8 cellular contexts compared by ENCODE assay signal in the genomic region with DNA sequence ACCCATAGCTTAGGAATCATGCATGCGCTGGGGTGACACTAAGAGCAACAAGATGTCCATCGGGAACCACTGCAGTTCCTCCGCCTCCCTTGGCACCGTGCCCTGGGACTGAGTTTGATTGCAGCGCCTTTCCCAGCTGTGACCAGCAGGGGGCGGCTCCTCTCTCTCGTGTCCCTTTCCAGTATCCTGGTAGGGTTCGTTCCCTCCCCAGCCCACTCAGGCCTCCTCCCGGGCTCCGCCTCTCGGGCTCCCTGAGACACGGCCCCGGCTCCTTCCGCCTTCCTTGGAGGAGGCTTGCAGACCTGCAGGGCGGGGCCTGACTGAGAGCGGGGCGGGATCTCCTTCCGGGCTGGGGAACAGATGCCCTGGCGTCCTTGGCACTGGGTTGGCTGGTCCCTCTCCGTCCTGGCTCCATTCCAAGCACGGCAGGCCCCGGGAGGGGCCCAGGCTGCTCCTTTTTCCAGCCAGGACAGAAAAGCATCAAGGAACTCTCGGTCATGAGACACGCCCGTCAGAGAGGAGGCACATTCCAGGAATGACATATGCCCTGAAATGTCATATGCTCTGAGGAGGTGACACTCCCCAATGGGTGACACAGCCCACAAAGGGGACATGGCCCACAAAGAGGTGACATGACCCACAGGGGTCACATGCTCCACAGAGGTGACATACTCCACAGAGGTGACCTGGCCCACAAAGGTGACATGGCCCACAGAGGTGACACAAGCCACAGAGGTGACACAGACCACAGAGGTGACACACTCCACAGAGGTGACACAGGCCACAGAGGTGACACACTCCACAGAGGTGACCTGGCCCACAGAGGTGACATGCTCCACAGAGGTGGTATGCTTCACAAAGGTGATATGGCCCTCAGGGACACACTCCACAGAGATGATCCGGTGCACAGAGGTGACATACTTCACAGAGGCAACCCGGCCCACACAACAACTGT.
DNase-seq lines count a peak whose midpoint lies in the region; ATAC-seq and TF ChIP-seq lines count a peak whose summit lies in the region.

No MANE protein-coding gene starts in this region.

- peak; percentile 90 for DNase-seq in AG09319 (ENCODE audit: extremely low read depth, low read depth)
- DNase-seq in NCI-H128 (lab: John Stamatoyannopoulos, UW; ENCODE audit: unreplicated experiment): peak; percentile 56
- peak; percentile 60 to 69 (median 61) for DNase-seq in T-helper 17 cell
- DNase-seq in amygdala (lab: John Stamatoyannopoulos, UW): peak; percentile 27 to 93 (median 72)
- DNase-seq in left ventricle myocardium inferior: peak; percentile 96
- peak; percentile 87 for DNase-seq in progenitor cell of endocrine pancreas (ENCODE audit: low spot score, unreplicated experiment)
- DNase-seq in upper lobe of right lung: peak; percentile 99

- ATAC-seq in GM19455 (IDR thresholded peaks at IDR 0.05; ENCODE audit: unreplicated experiment): peak; percentile 60
- ATAC-seq in T-helper 17 cell: peak; percentile 59
- peak; percentile 96 for ATAC-seq in upper lobe of right lung

- H3K27me3 ChIP-seq in left ventricle myocardium inferior (ENCODE audit: low read depth) (no peaks in the 10 kb centered on the region), upper lobe of right lung (no peaks in the 10 kb centered on the region)

- no peaks in the 10 kb centered on the region for H3K9me3 Mint-ChIP-seq in progenitor cell of endocrine pancreas (ENCODE audit: low read depth)

- H3K4me3 Mint-ChIP-seq in T-helper 17 cell (peak overlapping the region; percentile 80), progenitor cell of endocrine pancreas (ENCODE audit: low read depth) (peak overlapping the region; percentile 40)

- H3K36me3 Mint-ChIP-seq in T-helper 17 cell (ENCODE audit: low read depth): no peaks in the 10 kb centered on the region
- H3K36me3 Mint-ChIP-seq in progenitor cell of endocrine pancreas (ENCODE audit: insufficient read depth): no peaks in the 10 kb centered on the region

- H3K4me1 ChIP-seq in left ventricle myocardium inferior (peaks cover 51% of the 10 kb centered on the region), upper lobe of right lung (peaks cover 32% of the 10 kb centered on the region)

- peak; percentile 94 for TF ChIP-seq CTCF in AG09319 (IDR thresholded peaks at IDR 0.05; ENCODE audit: low read depth, low read length)
- peak; percentile 94 for TF ChIP-seq CTCF in left ventricle myocardium inferior (IDR thresholded peaks at IDR 0.05; ENCODE audit: borderline replicate concordance)
- peak; percentile 94 for TF ChIP-seq CTCF in progenitor cell of endocrine pancreas (IDR thresholded peaks at IDR 0.05; ENCODE audit: unreplicated experiment)
- peak; percentile 95 for TF ChIP-seq CTCF in upper lobe of right lung (IDR thresholded peaks at IDR 0.05)

- peak overlapping the region; percentile 91 for H3K27ac Mint-ChIP-seq in T-helper 17 cell
- H3K27ac Mint-ChIP-seq in progenitor cell of endocrine pancreas: no peak overlapping the region

- peak overlapping the region; percentile 54 for H3K4me3 ChIP-seq in left ventricle myocardium inferior
- H3K4me3 ChIP-seq in upper lobe of right lung: peak overlapping the region; percentile 17

- H3K27me3 Mint-ChIP-seq in T-helper 17 cell (no peaks in the 10 kb centered on the region), progenitor cell of endocrine pancreas (peaks cover 32% of the 10 kb centered on the region)

- H3K27ac ChIP-seq in left ventricle myocardium inferior (replicated peaks) (peak overlapping the region; percentile 90), upper lobe of right lung (peak overlapping the region; percentile 68)

- H3K36me3 ChIP-seq in left ventricle myocardium inferior: no peaks in the 10 kb centered on the region
- no peaks in the 10 kb centered on the region for H3K36me3 ChIP-seq in upper lobe of right lung

- H3K4me1 Mint-ChIP-seq in T-helper 17 cell (peaks cover 37% of the 10 kb centered on the region), progenitor cell of endocrine pancreas (ENCODE audit: low read depth) (peaks cover 2% of the 10 kb centered on the region)

- H3K9me3 ChIP-seq in T-helper 17 cell (ENCODE audit: control insufficient read depth, low read length, poor library complexity, severe bottlenecking) (no peaks in the 10 kb centered on the region), left ventricle myocardium inferior (replicated peaks) (no peaks in the 10 kb centered on the region), upper lobe of right lung (no peaks in the 10 kb centered on the region)

- intact Hi-C loops in left ventricle myocardium inferior (cut with micrococcal nuclease) (no loop called here), upper lobe of right lung (cut with DNase I) (no loop called here)

Comparison
In these comparisons a context has a peak if more than half of its experiments do, and no peak if none do; other contexts are left out.
1. Peak in every context shown above with its lines: DNase-seq, ATAC-seq, H3K4me3 ChIP-seq and H3K27ac ChIP-seq.